ENCODE assay signal across 11 cellular contexts in the genomic region with DNA sequence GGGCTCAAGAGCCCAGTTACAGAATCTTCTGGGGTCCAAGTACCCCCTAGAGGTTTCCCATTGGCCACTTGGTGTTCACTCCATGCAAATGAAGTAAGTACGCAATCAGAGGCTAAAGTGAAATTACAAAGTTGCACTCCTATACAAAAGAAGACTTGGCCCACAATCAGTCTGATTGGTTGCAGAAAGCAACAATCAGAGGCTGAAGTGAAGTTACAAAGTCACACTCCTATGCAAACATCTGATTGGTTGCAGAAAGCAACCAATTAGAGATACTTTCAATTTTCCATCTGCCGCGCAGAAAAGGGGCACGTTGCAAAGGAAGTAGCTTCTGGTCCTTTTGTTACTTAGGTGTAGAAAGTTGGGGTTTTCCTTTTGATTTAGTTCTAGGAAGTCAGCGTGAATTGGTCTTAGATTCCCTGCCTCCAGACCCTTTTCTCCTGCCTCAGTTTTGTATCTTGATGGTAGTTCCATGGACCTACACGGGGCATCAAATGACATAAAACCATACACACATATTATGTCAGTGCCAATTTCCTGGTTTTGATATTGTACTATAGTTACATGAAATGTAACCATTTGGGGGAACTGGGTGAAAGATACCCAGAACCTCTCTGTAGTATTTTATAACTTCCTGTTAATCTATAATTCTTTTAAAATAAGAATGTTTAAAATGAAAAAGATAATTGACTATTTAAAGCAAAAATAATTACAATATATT. TPM values are rescaled to one million over a fixed set of nuclear protein-coding genes. Genes with fewer than 3 reads are reported as not detected.
DNase-seq lines count a peak whose midpoint lies in the region; ATAC-seq, FAIRE-seq and TF ChIP-seq lines count a peak whose summit lies in the region.
"Had no signal": no experiment of that assay in that cellular context is flagged by ENCODE, and none has a peak within 500 bp of the region (broad histone marks: within the 10 kb centered on the region; RNA-seq: fewer than 3 reads in every experiment).

No MANE protein-coding gene starts in this region.

- no peaks in the 10 kb centered on the region for H3K36me3 ChIP-seq in trophoblast cell (ENCODE audit: control insufficient read depth in 1 of 2, insufficient read depth in 2 of 2, low read length in 2 of 2)

- CTCF ChIA-PET in A549 (lab: Yijun Ruan, JAX): no interaction called here

- no peak for TF ChIP-seq CTCF in A549 (IDR thresholded peaks at IDR 0.05)
- no peak for TF ChIP-seq CTCF in NB4 (IDR thresholded peaks at IDR 0.05; ENCODE audit: low read depth, low read length)

- H2AFZ ChIP-seq in trophoblast cell (ENCODE audit: insufficient read depth, low read length, poor library complexity): no peak overlapping the region

- no peaks in the 10 kb centered on the region for H3K9me3 ChIP-seq in A549
- H3K9me3 ChIP-seq in trophoblast cell (ENCODE audit: insufficient read depth, low read depth, low read length): no peaks in the 10 kb centered on the region
- H3K9me3 ChIP-seq: Caco-2 had no signal

- no peak overlapping the region for H3K14ac ChIP-seq in trophoblast cell (ENCODE audit: low read length)

- no peak overlapping the region for H3K18ac ChIP-seq in trophoblast cell (ENCODE audit: low read length)

- no peaks in the 10 kb centered on the region for H3K27me3 Mint-ChIP-seq in activated T-helper 17 cell treated with anti-CD3 and anti-CD28 coated beads, Interleukin-2, amount 50 U/mL, for 72 hours
- H3K27me3 Mint-ChIP-seq: type B pancreatic cell had no signal

- H3K79me2 ChIP-seq in trophoblast cell (ENCODE audit: control insufficient read depth, insufficient read depth, low read length, poor library complexity): no peaks in the 10 kb centered on the region

- H3K4me2 ChIP-seq in A549: 0 out of 3 replicates have a peak overlapping the region, but pooled peaks have one; percentile 18
- no peak overlapping the region for H3K4me2 ChIP-seq in trophoblast cell (ENCODE audit: low read length)

- H3K23ac ChIP-seq in trophoblast cell (ENCODE audit: low read length): no peak overlapping the region

- H3K27ac Mint-ChIP-seq in activated T-helper 17 cell treated with anti-CD3 and anti-CD28 coated beads, Interleukin-2, amount 50 U/mL, for 72 hours: peak overlapping the region; percentile 78
- H3K27ac Mint-ChIP-seq: type B pancreatic cell had no signal

- no peak for ATAC-seq in A549
- peak; percentile 95 for ATAC-seq in activated T-helper 17 cell treated with anti-CD3 and anti-CD28 coated beads, Interleukin-2, amount 50 U/mL, for 72 hours (replicated peaks)
- ATAC-seq in HG02798 (IDR thresholded peaks at IDR 0.05; ENCODE audit: poor library complexity, unreplicated experiment): no peak

- TF ChIP-seq POLR2A in A549 (IDR thresholded peaks at IDR 0.05; ENCODE audit: low read length) (no peak), NB4 (IDR thresholded peaks at IDR 0.05; ENCODE audit: extremely low read depth, insufficient read length) (no peak)

- POLR2A ChIA-PET in A549 (lab: Yijun Ruan, JAX): no interaction called here

- H3K4ac ChIP-seq in trophoblast cell (ENCODE audit: low read depth, low read length): no peak overlapping the region

- H3K4me1 ChIP-seq in A549 (no peaks in the 10 kb centered on the region), trophoblast cell (ENCODE audit: control insufficient read depth in 1 of 2, insufficient read depth in 2 of 2, low read length in 2 of 2) (no peaks in the 10 kb centered on the region)
- H3K4me1 ChIP-seq: Caco-2 had no signal

- DNase-seq in A549 (ENCODE audit: low read depth in 1 of 2, low spot score in 1 of 2) (no peak), NB4 (ENCODE audit: low read depth) (peak; percentile 2), UCSD-AML1 (lab: John Stamatoyannopoulos, UW; ENCODE audit: unreplicated experiment) (no peak), trophoblast cell (no peak), NCI-H2081 treated with DMSO at 0.1 percent for 48 hours (lab: John Stamatoyannopoulos, UW) (no peak)
- DNase-seq: Caco-2, NCI-H510A treated with DMSO at 0.1 percent for 48 hours had no signal

- H3K4me3 ChIP-seq in A549 (no peak overlapping the region), NB4 (ENCODE audit: low read depth, low read length) (no peak overlapping the region), trophoblast cell (ENCODE audit: low read depth, low read length) (no peak overlapping the region)

- no peaks in the 10 kb centered on the region for H3K79me1 ChIP-seq in trophoblast cell (ENCODE audit: low read length)

- FAIRE-seq in A549 (lab: Jason Lieb, UNC) (no peak), islet of Langerhans (lab: Jason Lieb, UNC) (peak; percentile 78)

- H3K27ac ChIP-seq in A549 (no peak overlapping the region), trophoblast cell (ENCODE audit: low read depth, low read length) (no peak overlapping the region)

- no peaks in the 10 kb centered on the region for H3K4me1 Mint-ChIP-seq in activated T-helper 17 cell treated with anti-CD3 and anti-CD28 coated beads, Interleukin-2, amount 50 U/mL, for 72 hours

- WGBS in A549 (ENCODE audit: missing lambda C conversion rate): 82% methylated on average over 6 of the region's 6 CpGs
- no CpG with 5 or more reads among the region's 6 CpGs for WGBS in trophoblast cell (ENCODE audit: extremely low coverage, insufficient coverage, insufficient read length)

- H4K12ac ChIP-seq in trophoblast cell (ENCODE audit: low read depth, low read length): no peak overlapping the region

- no peak overlapping the region for H2BK12ac ChIP-seq in trophoblast cell (ENCODE audit: low read length)

- H2BK120ac ChIP-seq in trophoblast cell (ENCODE audit: insufficient read depth, low read length, poor library complexity): no peak overlapping the region

- H3K27me3 ChIP-seq in trophoblast cell (ENCODE audit: insufficient read depth, low read length): no peaks in the 10 kb centered on the region

- no peak overlapping the region for H3K9ac ChIP-seq in trophoblast cell (ENCODE audit: low read length)

- H2BK5ac ChIP-seq in trophoblast cell (ENCODE audit: low read depth, low read length, poor library complexity): no peak overlapping the region

- H4K91ac ChIP-seq in trophoblast cell (ENCODE audit: low read depth, low read length): no peak overlapping the region

- no peak overlapping the region for H2AK5ac ChIP-seq in trophoblast cell (ENCODE audit: low read length)

- TF ChIP-seq RAD21 in A549 (conservative IDR thresholded peaks at IDR 0.05 in 1 of 2, IDR thresholded peaks at IDR 0.05 in 1 of 2): no peak

- H3K9me3 Mint-ChIP-seq in activated T-helper 17 cell treated with anti-CD3 and anti-CD28 coated beads, Interleukin-2, amount 50 U/mL, for 72 hours: no peaks in the 10 kb centered on the region
- H3K9me3 Mint-ChIP-seq: type B pancreatic cell had no signal

- no peak for TF ChIP-seq EP300 in A549 (IDR thresholded peaks at IDR 0.05)

- no peaks in the 10 kb centered on the region for H3K36me3 Mint-ChIP-seq in activated T-helper 17 cell treated with anti-CD3 and anti-CD28 coated beads, Interleukin-2, amount 50 U/mL, for 72 hours (ENCODE audit: low read depth)
- H3K36me3 Mint-ChIP-seq: type B pancreatic cell had no signal

- H4K8ac ChIP-seq in trophoblast cell (ENCODE audit: low read depth, low read length): no peak overlapping the region

- peak overlapping the region; percentile 74 for H3K4me3 Mint-ChIP-seq in activated T-helper 17 cell treated with anti-CD3 and anti-CD28 coated beads, Interleukin-2, amount 50 U/mL, for 72 hours
- H3K4me3 Mint-ChIP-seq: type B pancreatic cell had no signal

TF ChIP-seq in A549, 52 proteins besides CTCF, POLR2A, EP300 and RAD21:
- TF ChIP-seq, protein P1, sequence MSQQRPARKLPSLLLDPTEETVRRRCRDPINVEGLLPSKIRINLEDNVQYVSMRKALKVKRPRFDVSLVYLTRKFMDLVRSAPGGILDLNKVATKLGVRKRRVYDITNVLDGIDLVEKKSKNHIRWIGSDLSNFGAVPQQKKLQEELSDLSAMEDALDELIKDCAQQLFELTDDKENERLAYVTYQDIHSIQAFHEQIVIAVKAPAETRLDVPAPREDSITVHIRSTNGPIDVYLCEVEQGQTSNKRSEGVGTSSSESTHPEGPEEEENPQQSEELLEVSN (IDR thresholded peaks at IDR 0.05; ENCODE audit: borderline replicate concordance, low read depth): no peak
- no peak for TF ChIP-seq CHD4 (IDR thresholded peaks at IDR 0.05; ENCODE audit: borderline replicate concordance)
- TF ChIP-seq HOXB13 (CRISPR knock-in tag; IDR thresholded peaks at IDR 0.05; ENCODE audit: low read depth): no peak
- no peak for TF ChIP-seq ESRRA (IDR thresholded peaks at IDR 0.05; ENCODE audit: borderline replicate concordance, low read length)
- no peak for TF ChIP-seq CBX2 (IDR thresholded peaks at IDR 0.05; ENCODE audit: borderline replicate concordance, low read depth)
- no peak for TF ChIP-seq PHF8 (IDR thresholded peaks at IDR 0.05; ENCODE audit: borderline replicate concordance, low read depth)

RNA-seq across cellular contexts. Expression of a gene that starts 12.4 kb away (rescaled TPM):
- polyA plus RNA-seq in A549 (2011; rRNA removed) (24.0 and 43.4 TPM in 2 replicates), A549 (2017; fragmentation: RNase III; extraction: RNeasy Plus Mini Kit Qiagen cat#74134 plus additional on column Dnase treatment) (105 to 111 TPM (median 109 TPM) in 3 replicates)
- polyA plus RNA-seq in A549 (2012; cell fraction: cytosol; rRNA removed): 18.2 and 22.0 TPM in 2 replicates
- polyA plus RNA-seq in A549 (2012; cell fraction: nucleus; rRNA removed): 1.4 and 3.2 TPM in 2 replicates
- 3.6 TPM in 2 replicates for polyA minus RNA-seq in A549 (2011; rRNA and poly(A)+ RNA removed)
- 1 to 10 TPM; 4.4 to 4.5 TPM for total RNA-seq in activated T-helper 17 cell treated with anti-CD3 and anti-CD28 coated beads, Interleukin-2, amount 50 U/mL, for 72 hours
- 23.5 and 26.8 TPM in 2 replicates for polyA plus RNA-seq in trophoblast cell (2013)

RNA-seq across cellular contexts. Expression of a gene that starts 37.5 kb away (rescaled TPM):
- polyA plus RNA-seq in A549 (2011; rRNA removed): 1.2 and 2.2 TPM in 2 replicates
- 1.8 and 2.1 TPM in 2 replicates for polyA plus RNA-seq in A549 (2012; cell fraction: cytosol; rRNA removed)
- polyA plus RNA-seq in A549 (2012; cell fraction: nucleus; rRNA removed): 3.2 and 3.3 TPM in 2 replicates
- polyA plus RNA-seq in A549 (2017; fragmentation: RNase III; extraction: RNeasy Plus Mini Kit Qiagen cat#74134 plus additional on column Dnase treatment): 2.9 to 3.3 TPM (median 3.2 TPM) in 3 replicates
- 3.2 and 3.6 TPM in 2 replicates for polyA minus RNA-seq in A549 (2011; rRNA and poly(A)+ RNA removed)
- total RNA-seq in activated T-helper 17 cell treated with anti-CD3 and anti-CD28 coated beads, Interleukin-2, amount 50 U/mL, for 72 hours: 1 to 10 TPM in 1 of 2 donors, under 1 TPM in 1; 0.45 to 1.0 TPM
- polyA plus RNA-seq in trophoblast cell (2013): 5.1 and 5.4 TPM in 2 replicates
